Comparison of ENCODE assay signal across 8 cellular contexts in genomic region chr10:48506147-48506917, GRCh38.
A peak's percentile ranks its signal among the peaks of the same experiment; 100 is the strongest.
DNase-seq lines count a peak whose midpoint lies in the region; TF ChIP-seq lines count a peak whose summit lies in the region.

No MANE protein-coding gene starts in this region.

- TF ChIP-seq CTCF in H9 (conservative IDR thresholded peaks at IDR 0.05), result peak; percentile 37; the same call in 2 of the 3 replicates

- no peaks in the 10 kb centered on the region; the same call in 1 of the 2 replicates for H3K4me1 ChIP-seq in H9 (ENCODE audit: insufficient read depth, low read length)

- no peaks in the 10 kb centered on the region for H3K23me2 ChIP-seq in H9 (ENCODE audit: insufficient read length, low read depth, low read length, poor library complexity, severe bottlenecking)

- H2BK120ac ChIP-seq in H9 (ENCODE audit: low read depth, low read length, poor library complexity, severe bottlenecking), result no peak overlapping the region

- no peaks in the 10 kb centered on the region for H3K27me3 Mint-ChIP-seq in H9 (ENCODE audit: low read depth)

- H2BK20ac ChIP-seq in H9 (ENCODE audit: low read depth, low read length, poor library complexity, severe bottlenecking), result no peak overlapping the region

- H3K27ac ChIP-seq in H9 (ENCODE audit: insufficient read length, low read depth, low read length), result no peak overlapping the region

- H3K36me3 Mint-ChIP-seq in H9 (ENCODE audit: insufficient read depth in 1 of 3, low read depth in 3 of 3), result no peaks in the 10 kb centered on the region

- in situ Hi-C loops in SK-MEL-5 (cut with HindIII; ENCODE audit: low pct_unique_long_range_greater_than_20kb, low sequenced_read_pairs), result no loop called here

- H3K18ac ChIP-seq in H9 (ENCODE audit: insufficient read length, low read depth, low read length), result no peak overlapping the region

- no CpG with 5 or more reads among the region's 8 CpGs for WGBS in H9 (ENCODE audit: extremely low coverage, insufficient read length, low lambda C conversion rate)

- DNase-seq in COLO829 (ENCODE audit: low spot score) (peak; percentile 42), H9 (peak; percentile 31), SK-MEL-5 (ENCODE audit: low read depth, low spot score) (peak; percentile 87), hepatic stellate cell (ENCODE audit: low spot score) (peak; percentile 50), NCI-H2171 (lab: John Stamatoyannopoulos, UW) (no peak), midbrain (lab: John Stamatoyannopoulos, UW) (no peak), hypothalamus (lab: John Stamatoyannopoulos, UW) (no peak)
- no peak for DNase-seq in stimulated activated CD4-positive, alpha-beta T cell treated with anti-CD3 and anti-CD28 coated beads, Interleukin-4, amount 100 ng/mL, for 4 hours

- no peak overlapping the region for H3K14ac ChIP-seq in H9 (ENCODE audit: insufficient read depth, low read length)

- H2AK5ac ChIP-seq in H9 (ENCODE audit: insufficient read length, low read length), result no peak overlapping the region

- H3K79me2 ChIP-seq in H9 (ENCODE audit: insufficient read depth, low read length), result no peaks in the 10 kb centered on the region; the same call in 1 of the 2 replicates

- no peak overlapping the region; a peak in 1 of 5 replicates for H3K4me3 Mint-ChIP-seq in H9

- H3K9me3 Mint-ChIP-seq in H9, result no peaks in the 10 kb centered on the region

- H2BK12ac ChIP-seq in H9 (ENCODE audit: insufficient read length, low read depth, low read length), result no peak overlapping the region

- no peaks in the 10 kb centered on the region; the same call in 1 of the 2 replicates for H3K27me3 ChIP-seq in H9 (ENCODE audit: insufficient read depth, low read length)

- peak overlapping the region in 1 of 3 experiments; percentile 87; a peak in 3 of 7 replicates for H3K27ac Mint-ChIP-seq in H9

- no peaks in the 10 kb centered on the region for H3K79me1 ChIP-seq in H9 (ENCODE audit: insufficient read depth, low read depth, low read length, poor library complexity, severe bottlenecking)

- no peaks in the 10 kb centered on the region for H4K20me1 ChIP-seq in H9 (ENCODE audit: control insufficient read depth, insufficient read depth, insufficient read length)

- no peak overlapping the region for H3K56ac ChIP-seq in H9 (ENCODE audit: insufficient read length, low read depth, low read length)

- peaks cover 13 to 29% of the 10 kb centered on the region in 2 experiments for H3K4me1 Mint-ChIP-seq in H9

- no peak overlapping the region for H2BK5ac ChIP-seq in H9 (ENCODE audit: insufficient read length, low read length)

- no peak overlapping the region for H3K4me2 ChIP-seq in H9 (ENCODE audit: insufficient read depth, insufficient read length, low read length)

- H3K9ac ChIP-seq in H9 (ENCODE audit: extremely low read depth, insufficient read length, low read length), result no peak overlapping the region

- no peak overlapping the region for H2AFZ ChIP-seq in H9 (ENCODE audit: low read length)

- H3K23ac ChIP-seq in H9 (ENCODE audit: insufficient read length, low read depth, low read length), result no peak overlapping the region

- no peak overlapping the region for H4K91ac ChIP-seq in H9 (ENCODE audit: insufficient read length, low read depth, low read length)

- H3T11ph ChIP-seq in H9 (ENCODE audit: low read length), result no peak overlapping the region

- no peak overlapping the region for H4K8ac ChIP-seq in H9 (replicated peaks; ENCODE audit: insufficient read length, low read depth, low read length)

- no peak overlapping the region for H3K4ac ChIP-seq in H9 (ENCODE audit: low read depth, low read length)

- no peak overlapping the region for H2BK15ac ChIP-seq in H9 (ENCODE audit: low read depth, low read length)

- no peaks in the 10 kb centered on the region for H3K9me3 ChIP-seq in H9 (ENCODE audit: control insufficient read depth, low read depth, low read length)

- no peak overlapping the region for H4K5ac ChIP-seq in H9 (ENCODE audit: insufficient read length, low read depth, low read length)

Comparison
In these comparisons a context has a peak if more than half of its experiments do, and no peak if none do; other contexts are left out.
1. DNase-seq: peak in COLO829 (single experiment), H9 (single experiment), SK-MEL-5 (single experiment) and hepatic stellate cell (single experiment); none in NCI-H2171 (single experiment), midbrain (single experiment), hypothalamus (0 of 51) and stimulated activated CD4-positive, alpha-beta T cell treated with anti-CD3 and anti-CD28 coated beads, Interleukin-4, amount 100 ng/mL, for 4 hours (0 of 2).